8 cellular contexts compared by ENCODE assay signal in the genomic region with DNA sequence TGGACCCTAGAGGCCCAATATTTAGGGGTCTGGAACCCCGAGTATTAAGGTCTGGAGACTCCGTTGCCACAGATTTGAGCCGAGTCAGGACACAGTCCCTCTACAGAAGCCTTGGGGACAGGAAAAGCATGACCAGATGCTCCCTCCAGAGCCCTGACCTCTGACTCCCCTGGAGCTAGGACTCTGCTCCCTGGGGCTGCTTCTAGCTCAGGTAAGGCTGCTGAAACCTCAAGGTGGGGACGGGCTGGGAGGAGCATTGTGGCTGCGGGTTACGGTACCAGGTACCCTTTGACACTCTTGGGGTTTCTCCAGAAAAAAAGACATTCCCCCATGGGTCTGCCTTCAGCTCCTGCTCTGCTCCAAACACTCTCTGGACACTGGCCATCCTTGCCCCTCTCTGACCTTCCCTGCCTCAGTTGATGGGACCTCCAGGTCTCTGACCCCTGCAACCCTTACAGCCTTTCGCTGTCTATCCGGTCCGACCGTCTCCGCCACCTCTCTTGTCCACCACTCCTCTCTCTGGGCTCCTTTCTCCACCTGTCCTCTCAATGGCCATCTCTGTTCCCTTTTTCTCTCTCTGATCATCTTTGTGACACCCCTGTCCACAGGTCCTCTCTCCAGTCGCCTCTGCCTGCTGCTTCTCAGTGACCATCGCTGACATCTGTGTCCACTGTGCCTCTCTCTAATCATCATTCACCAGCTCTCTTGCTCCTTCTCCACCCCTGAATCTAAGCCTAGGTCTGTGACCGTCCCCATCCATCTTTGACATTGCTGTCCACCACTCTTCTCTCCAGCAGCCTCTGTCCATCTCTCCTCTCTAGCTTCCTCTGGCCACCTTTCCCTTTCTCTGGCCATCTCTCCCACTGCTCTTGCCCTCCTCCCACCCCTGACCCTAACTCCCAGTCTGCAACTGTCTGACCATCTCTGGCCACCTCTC. TPM values are rescaled to one million over a fixed set of nuclear protein-coding genes. Genes with fewer than 3 reads are reported as not detected.
A peak's percentile ranks its signal among the peaks of the same experiment; 100 is the strongest.
DNase-seq lines count a peak whose midpoint lies in the region; ATAC-seq, FAIRE-seq and TF ChIP-seq lines count a peak whose summit lies in the region.

No MANE protein-coding gene starts in this region.

- no peak overlapping the region for H2BK120ac ChIP-seq in mesendoderm (ENCODE audit: low read depth, low read length)

- intact Hi-C loops in activated naive CD4-positive, alpha-beta T cell treated with anti-CD3 and anti-CD28 coated beads for 36 hours (cut with micrococcal nuclease) = no loop called here
- intact Hi-C loops in K562 (cut with micrococcal nuclease) = loop anchor here (10.0 kb wide), 1 partner anchor 113 kb away; no protein-coding TSS in a partner anchor
- intact Hi-C loops in upper lobe of right lung (cut with DNase I) = loop anchor here (10.0 kb wide), 1 partner anchor 53 kb away; no protein-coding TSS in a partner anchor

- no peak for TF ChIP-seq RAD21 in K562 (CRISPR knock-in tag; conservative IDR thresholded peaks at IDR 0.05 in 1 of 2, IDR thresholded peaks at IDR 0.05 in 1 of 2)

- no peak overlapping the region for H4K8ac ChIP-seq in mesendoderm (ENCODE audit: low read depth, low read length)

- H3K27ac Mint-ChIP-seq in activated naive CD4-positive, alpha-beta T cell treated with anti-CD3 and anti-CD28 coated beads for 36 hours = no peak overlapping the region

- ATAC-seq in K562 = peak; percentile 64
- ATAC-seq in upper lobe of right lung = no peak
- no peak for ATAC-seq in HG02938 (IDR thresholded peaks at IDR 0.05; ENCODE audit: unreplicated experiment)

- no peak overlapping the region for H3K4ac ChIP-seq in mesendoderm (ENCODE audit: low read depth, low read length)

- no peak overlapping the region for H4K5ac ChIP-seq in mesendoderm (ENCODE audit: low read length)

- no peaks in the 10 kb centered on the region for H3K9me1 ChIP-seq in K562 (ENCODE audit: control insufficient read depth, insufficient read depth, low read length)

- H2AFZ ChIP-seq in K562 (ENCODE audit: low read depth, low read length) = no peak overlapping the region

- H3K56ac ChIP-seq in mesendoderm (ENCODE audit: low read length) = peak overlapping the region; percentile 73

- TF ChIP-seq EP300 in K562 (IDR thresholded peaks at IDR 0.05; ENCODE audit: low read length) = no peak

- FAIRE-seq in K562 (lab: Jason Lieb, UNC) = no peak

- TF ChIP-seq POLR2A in K562 (conservative IDR thresholded peaks at IDR 0.05) = no peak

- peaks cover 28 to 67% of the 10 kb centered on the region in 2 experiments for H3K27me3 ChIP-seq in K562 (ENCODE audit: control insufficient read depth in 2 of 2, insufficient read depth in 2 of 2, low read length in 2 of 2)
- no peaks in the 10 kb centered on the region for H3K27me3 ChIP-seq in mesendoderm (ENCODE audit: insufficient read depth, low read length, poor library complexity)
- no peaks in the 10 kb centered on the region for H3K27me3 ChIP-seq in upper lobe of right lung

- CTCF ChIA-PET in activated naive CD4-positive, alpha-beta T cell treated with anti-CD3 and anti-CD28 coated beads for 36 hours (lab: Charles Lee) = no interaction called here
- CTCF ChIA-PET in K562 (lab: Yijun Ruan, JAX; ENCODE audit: low intra/inter-chr PET ratio) = no interaction called here

- peaks cover 3% of the 10 kb centered on the region for H3K79me1 ChIP-seq in mesendoderm (ENCODE audit: low read length)

- H3K36me3 Mint-ChIP-seq in activated naive CD4-positive, alpha-beta T cell treated with anti-CD3 and anti-CD28 coated beads for 36 hours (ENCODE audit: low read depth) = peaks cover 4% of the 10 kb centered on the region

- H3K4me2 ChIP-seq in K562 (ENCODE audit: insufficient read depth, low read length) (no peak overlapping the region), mesendoderm (ENCODE audit: low read length) (peak overlapping the region; percentile 77)

- no peaks in the 10 kb centered on the region for H3K9me3 Mint-ChIP-seq in activated naive CD4-positive, alpha-beta T cell treated with anti-CD3 and anti-CD28 coated beads for 36 hours

- H3K4me1 ChIP-seq in K562 (replicated peaks in 1 of 2; ENCODE audit: control insufficient read depth in 2 of 2, insufficient read depth in 2 of 2, low read length in 2 of 2) = peaks cover 0 to 23% of the 10 kb centered on the region in 2 experiments; a peak in 3 of 5 replicates
- H3K4me1 ChIP-seq in mesendoderm (ENCODE audit: control insufficient read depth, low read depth, low read length) = peaks cover 10% of the 10 kb centered on the region
- peaks cover 17% of the 10 kb centered on the region for H3K4me1 ChIP-seq in upper lobe of right lung

- H4K20me1 ChIP-seq in K562 (replicated peaks; ENCODE audit: control insufficient read depth, insufficient read depth, low read length) = 0 out of 2 replicates have a peak, but pooled peaks cover 7% of the 10 kb centered on the region

- H3K27me3 Mint-ChIP-seq in activated naive CD4-positive, alpha-beta T cell treated with anti-CD3 and anti-CD28 coated beads for 36 hours (ENCODE audit: low read depth) = no peaks in the 10 kb centered on the region

- H3K9me3 ChIP-seq in K562 (replicated peaks; ENCODE audit: control insufficient read depth, insufficient read depth, low read depth, low read length) = no peaks in the 10 kb centered on the region
- no peaks in the 10 kb centered on the region for H3K9me3 ChIP-seq in upper lobe of right lung

- H3K4me1 Mint-ChIP-seq in activated naive CD4-positive, alpha-beta T cell treated with anti-CD3 and anti-CD28 coated beads for 36 hours (ENCODE audit: low read depth) = peaks cover 30% of the 10 kb centered on the region

- no peak overlapping the region for H3K18ac ChIP-seq in mesendoderm (ENCODE audit: low read length)

- H3K23ac ChIP-seq in mesendoderm (ENCODE audit: low read length) = no peak overlapping the region

- H2BK5ac ChIP-seq in mesendoderm (ENCODE audit: low read length) = no peak overlapping the region

- H3K4me3 Mint-ChIP-seq in activated naive CD4-positive, alpha-beta T cell treated with anti-CD3 and anti-CD28 coated beads for 36 hours = peak overlapping the region; percentile 53

- POLR2A ChIA-PET in K562 (lab: Yijun Ruan, JAX) = interaction anchor here (0.5 to 0.6 kb wide), 2 partner anchors 101 to 230 kb away, joined by 3 to 4 read pairs; no protein-coding TSS in a partner anchor

- H2AK5ac ChIP-seq in mesendoderm (ENCODE audit: low read length) = no peak overlapping the region

- BruUV-seq in K562 (replicated peaks; lab: Mats Ljungman, UMichigan) = no TSS peak

- DNase-seq in activated naive CD4-positive, alpha-beta T cell treated with anti-CD3 and anti-CD28 coated beads for 36 hours = no peak
- DNase-seq in activated naive CD4-positive, alpha-beta T cell treated with Interleukin-2 at 50 U/mL for 16 hours = no peak
- DNase-seq in K562 (ENCODE audit: extremely low read depth in 1 of 4, low spot score in 3 of 4) (no peak), mesendoderm (peak; percentile 20), upper lobe of right lung (no peak), AG08395 (ENCODE audit: low spot score) (no peak), SHP77 (lab: John Stamatoyannopoulos, UW) (no peak)

- no peak overlapping the region for H2BK15ac ChIP-seq in mesendoderm (replicated peaks; ENCODE audit: low read depth)

- in situ Hi-C loops in K562 (cut with MboI) = no loop called here

- TF ChIP-seq CTCF in K562 (IDR thresholded peaks at IDR 0.05 in 2 of 3, conservative IDR thresholded peaks at IDR 0.05 in 1 of 3; ENCODE audit: insufficient read depth in 2 of 3, low read depth in 1 of 3, low read length in 3 of 3) (no peak), upper lobe of right lung (IDR thresholded peaks at IDR 0.05) (no peak)

- no peaks in the 10 kb centered on the region for H3K79me2 ChIP-seq in K562 (ENCODE audit: control insufficient read depth, insufficient read depth, low read length)
- no peaks in the 10 kb centered on the region for H3K79me2 ChIP-seq in mesendoderm (ENCODE audit: control insufficient read depth, insufficient read depth, low read length)

- H3K9ac ChIP-seq in K562 (ENCODE audit: insufficient read depth in 1 of 2, low read depth in 2 of 2, low read length in 2 of 2) = no peak overlapping the region
- peak overlapping the region; percentile 87 for H3K9ac ChIP-seq in mesendoderm (ENCODE audit: low read length)

- H3K36me3 ChIP-seq in K562 (ENCODE audit: control insufficient read depth, insufficient read depth, low read length) (no peaks in the 10 kb centered on the region), mesendoderm (ENCODE audit: control insufficient read depth, insufficient read depth, low read length) (no peaks in the 10 kb centered on the region), upper lobe of right lung (peaks cover 8% of the 10 kb centered on the region)

- H3K27ac ChIP-seq in K562 (ENCODE audit: extremely low read depth, low read depth, low read length) = no peak overlapping the region
- H3K27ac ChIP-seq in mesendoderm (ENCODE audit: low read depth, low read length) = no peak overlapping the region
- no peak overlapping the region for H3K27ac ChIP-seq in upper lobe of right lung

- WGBS in K562 (ENCODE audit: insufficient coverage, low coverage, missing lambda C conversion rate) = 18% methylated on average over 13 of the region's 14 CpGs
- no CpG with 5 or more reads among the region's 14 CpGs for WGBS in mesendoderm (ENCODE audit: extremely low coverage, insufficient coverage, low lambda C conversion rate)

- no peak overlapping the region for H3K4me3 ChIP-seq in K562
- no peak overlapping the region for H3K4me3 ChIP-seq in mesendoderm (ENCODE audit: low read length)
- peak overlapping the region; percentile 59 for H3K4me3 ChIP-seq in upper lobe of right lung

RNA-seq across cellular contexts. Expression of a gene that starts 1.4 kb away (rescaled TPM):
- total RNA-seq in activated naive CD4-positive, alpha-beta T cell treated with anti-CD3 and anti-CD28 coated beads for 36 hours = 1 to 10 TPM; 4.0 TPM
- total RNA-seq in K562 (2011; cell fraction: chromatin; rRNA removed; ENCODE audit: low replicate concordance) = 0.32 TPM in 1 of 2 replicates, not detected in the other
- 0.26 and 0.50 TPM in 2 replicates for total RNA-seq in K562 (2011; cell fraction: nucleolus; rRNA removed)
- 0.15 and 0.23 TPM in 2 replicates for total RNA-seq in K562 (2011; cell fraction: nucleoplasm; rRNA removed)
- total RNA-seq in K562 (2014; rRNA removed) = 0.08 TPM in 1 of 2 replicates, not detected in the other
- not detected in 2 replicates for total RNA-seq in K562 (2014; rRNA removed; fragmentation: Illumina TruSeq; extraction: Trizol)
- total RNA-seq in K562 (2015; rRNA removed; fragmentation: Illumina TruSeq; extraction: Trizol) = not detected in 2 replicates
- 0.11 and 0.31 TPM in 2 replicates for total RNA-seq in K562 (2021)
- 0.16 TPM in 1 of 2 replicates, not detected in the other for polyA plus RNA-seq in K562 (2011; rRNA removed)
- 0.09 and 0.18 TPM in 2 replicates for polyA plus RNA-seq in K562 (2011; cell fraction: cytosol; rRNA removed)
- 0.17 and 0.20 TPM in 2 replicates for polyA plus RNA-seq in K562 (2011; cell fraction: nucleus; rRNA removed)
- 0.07 and 0.09 TPM in 2 replicates for polyA plus RNA-seq in K562 (2012)
- 0.03 and 0.19 TPM in 2 replicates for polyA plus RNA-seq in K562 (2014; fragmentation: Illumina TruSeq; extraction: Trizol)
- not detected for polyA plus RNA-seq in K562 (2014; fragmentation: Nextera tagmentation; extraction: Ambion mirVana)
- 0.12 and 0.35 TPM in 2 replicates for polyA plus RNA-seq in K562 (2014; rRNA removed)
- polyA minus RNA-seq in K562 (2011; rRNA and poly(A)+ RNA removed) = 0.04 and 0.06 TPM in 2 replicates
- polyA minus RNA-seq in K562 (2011; cell fraction: cytosol; rRNA and poly(A)+ RNA removed) = not detected in 2 replicates
- polyA minus RNA-seq in K562 (2011; cell fraction: nucleus; rRNA and poly(A)+ RNA removed) = 0.22 and 0.54 TPM in 2 replicates
- polyA plus RNA-seq in mesendoderm (2013, experiment 1 of 2) = 7.6 TPM
- polyA plus RNA-seq in mesendoderm (2013, experiment 2 of 2) = 8.2 TPM
- 10.5 TPM for total RNA-seq in upper lobe of right lung

RNA-seq across cellular contexts. Expression of a gene that starts 29.5 kb away (rescaled TPM):
- total RNA-seq in activated naive CD4-positive, alpha-beta T cell treated with anti-CD3 and anti-CD28 coated beads for 36 hours = not detected
- not detected in 2 replicates for total RNA-seq in K562 (2011; cell fraction: chromatin; rRNA removed; ENCODE audit: low replicate concordance)
- 0.83 TPM in 1 of 2 replicates, not detected in the other for total RNA-seq in K562 (2011; cell fraction: nucleolus; rRNA removed)
- total RNA-seq in K562 (2011; cell fraction: nucleoplasm; rRNA removed) = 1.2 TPM in 1 of 2 replicates, not detected in the other
- total RNA-seq in K562 (2014; rRNA removed) = 0.86 and 2.0 TPM in 2 replicates
- total RNA-seq in K562 (2014; rRNA removed; fragmentation: Illumina TruSeq; extraction: Trizol) = 1.1 and 1.2 TPM in 2 replicates
- 8.2 and 9.8 TPM in 2 replicates for total RNA-seq in K562 (2015; rRNA removed; fragmentation: Illumina TruSeq; extraction: Trizol)
- 2.7 and 2.9 TPM in 2 replicates for total RNA-seq in K562 (2021)
- 2.9 and 11.1 TPM in 2 replicates for polyA plus RNA-seq in K562 (2011; rRNA removed)
- 9.4 and 12.1 TPM in 2 replicates for polyA plus RNA-seq in K562 (2011; cell fraction: cytosol; rRNA removed)
- polyA plus RNA-seq in K562 (2011; cell fraction: nucleus; rRNA removed) = 1.6 and 7.6 TPM in 2 replicates
- polyA plus RNA-seq in K562 (2012) = 14.6 and 22.6 TPM in 2 replicates
- 2.2 and 2.4 TPM in 2 replicates for polyA plus RNA-seq in K562 (2014; fragmentation: Illumina TruSeq; extraction: Trizol)
- polyA plus RNA-seq in K562 (2014; fragmentation: Nextera tagmentation; extraction: Ambion mirVana) = 1 to 10 TPM in 1 of 2 experiments, under 1 TPM in 1; 0.72 to 1.6 TPM
- polyA plus RNA-seq in K562 (2014; rRNA removed) = 3.4 and 8.1 TPM in 2 replicates
- polyA minus RNA-seq in K562 (2011; rRNA and poly(A)+ RNA removed) = 0.87 and 2.1 TPM in 2 replicates
- polyA minus RNA-seq in K562 (2011; cell fraction: cytosol; rRNA and poly(A)+ RNA removed) = 6.5 TPM in 1 of 2 replicates, not detected in the other
- 1.6 TPM in 1 of 2 replicates, not detected in the other for polyA minus RNA-seq in K562 (2011; cell fraction: nucleus; rRNA and poly(A)+ RNA removed)
- polyA plus RNA-seq in mesendoderm (2013, experiment 1 of 2) = 0.34 TPM
- polyA plus RNA-seq in mesendoderm (2013, experiment 2 of 2) = 0.29 TPM
- total RNA-seq in upper lobe of right lung = 367 TPM

RNA-seq across cellular contexts. Expression of a gene that starts 35.3 kb away (rescaled TPM):
- total RNA-seq in activated naive CD4-positive, alpha-beta T cell treated with anti-CD3 and anti-CD28 coated beads for 36 hours = 10 to 100 TPM; 11.7 to 14.5 TPM
- total RNA-seq in K562 (2011; cell fraction: chromatin; rRNA removed; ENCODE audit: low replicate concordance) = 1.0 TPM in 1 of 2 replicates, not detected in the other
- total RNA-seq in K562 (2011; cell fraction: nucleolus; rRNA removed) = 1.7 and 2.2 TPM in 2 replicates
- total RNA-seq in K562 (2011; cell fraction: nucleoplasm; rRNA removed) = 0.81 and 2.4 TPM in 2 replicates
- total RNA-seq in K562 (2014; rRNA removed) (not detected in 2 replicates), K562 (2014; rRNA removed; fragmentation: Illumina TruSeq; extraction: Trizol) (0.29 TPM in 1 of 2 replicates, not detected in the other), K562 (2015; rRNA removed; fragmentation: Illumina TruSeq; extraction: Trizol) (0.65 and 0.94 TPM in 2 replicates), K562 (2021) (0.47 and 1.6 TPM in 2 replicates), upper lobe of right lung (44.0 TPM)
- polyA plus RNA-seq in K562 (2011; rRNA removed) (1.3 and 1.9 TPM in 2 replicates), K562 (2014; fragmentation: Illumina TruSeq; extraction: Trizol) (not detected in 2 replicates), K562 (2014; fragmentation: Nextera tagmentation; extraction: Ambion mirVana) (1 to 10 TPM in 1 of 2 experiments, under 1 TPM in 1; 0.95 to 1.0 TPM), K562 (2014; rRNA removed) (1.1 and 1.9 TPM in 2 replicates)
- polyA plus RNA-seq in K562 (2011; cell fraction: cytosol; rRNA removed) = 1.4 and 17.5 TPM in 2 replicates
- polyA plus RNA-seq in K562 (2011; cell fraction: nucleus; rRNA removed) = 0.86 and 1.3 TPM in 2 replicates
- 1.2 and 1.6 TPM in 2 replicates for polyA plus RNA-seq in K562 (2012)
- 1.7 TPM in 1 of 2 replicates, not detected in the other for polyA minus RNA-seq in K562 (2011; rRNA and poly(A)+ RNA removed)
- 1.8 TPM in 1 of 2 replicates, not detected in the other for polyA minus RNA-seq in K562 (2011; cell fraction: cytosol; rRNA and poly(A)+ RNA removed)
- polyA minus RNA-seq in K562 (2011; cell fraction: nucleus; rRNA and poly(A)+ RNA removed) = not detected in 2 replicates
- polyA plus RNA-seq in mesendoderm (2013, experiment 1 of 2) = 3.3 TPM
- polyA plus RNA-seq in mesendoderm (2013, experiment 2 of 2) = 3.4 TPM

RNA-seq across cellular contexts. Expression of a gene that starts 37.3 kb away (rescaled TPM):
- total RNA-seq in activated naive CD4-positive, alpha-beta T cell treated with anti-CD3 and anti-CD28 coated beads for 36 hours = 10 to 100 TPM; 56.2 to 56.4 TPM
- total RNA-seq in K562 (2011; cell fraction: chromatin; rRNA removed; ENCODE audit: low replicate concordance) = 15.7 and 63.9 TPM in 2 replicates
- 48.6 and 61.0 TPM in 2 replicates for total RNA-seq in K562 (2011; cell fraction: nucleolus; rRNA removed)
- 27.9 and 29.7 TPM in 2 replicates for total RNA-seq in K562 (2011; cell fraction: nucleoplasm; rRNA removed)
- total RNA-seq in K562 (2014; rRNA removed) (8.9 and 12.9 TPM in 2 replicates), K562 (2014; rRNA removed; fragmentation: Illumina TruSeq; extraction: Trizol) (1.7 and 2.9 TPM in 2 replicates), K562 (2015; rRNA removed; fragmentation: Illumina TruSeq; extraction: Trizol) (6.6 and 7.1 TPM in 2 replicates), K562 (2021) (9.3 and 10.0 TPM in 2 replicates), upper lobe of right lung (19.5 TPM)
- polyA plus RNA-seq in K562 (2011; rRNA removed) (3.3 and 6.8 TPM in 2 replicates), K562 (2014; fragmentation: Illumina TruSeq; extraction: Trizol) (3.6 and 4.1 TPM in 2 replicates), K562 (2014; fragmentation: Nextera tagmentation; extraction: Ambion mirVana) (under 1 TPM; 0.65 to 0.92 TPM), K562 (2014; rRNA removed) (6.3 and 8.9 TPM in 2 replicates)
- 5.3 and 6.4 TPM in 2 replicates for polyA plus RNA-seq in K562 (2011; cell fraction: cytosol; rRNA removed)
- polyA plus RNA-seq in K562 (2011; cell fraction: nucleus; rRNA removed) = 43.9 and 60.1 TPM in 2 replicates
- polyA plus RNA-seq in K562 (2012) = 2.7 and 5.6 TPM in 2 replicates
- polyA minus RNA-seq in K562 (2011; rRNA and poly(A)+ RNA removed) = 3.2 and 6.3 TPM in 2 replicates
- polyA minus RNA-seq in K562 (2011; cell fraction: cytosol; rRNA and poly(A)+ RNA removed) = 10.9 and 12.1 TPM in 2 replicates
- polyA minus RNA-seq in K562 (2011; cell fraction: nucleus; rRNA and poly(A)+ RNA removed) = 20.7 and 27.1 TPM in 2 replicates
- polyA plus RNA-seq in mesendoderm (2013, experiment 1 of 2) = 5.1 TPM
- polyA plus RNA-seq in mesendoderm (2013, experiment 2 of 2) = 5.1 TPM

RNA-seq across cellular contexts. Expression of a gene that starts 57.4 kb away (rescaled TPM):
- total RNA-seq in activated naive CD4-positive, alpha-beta T cell treated with anti-CD3 and anti-CD28 coated beads for 36 hours = 10 to 100 TPM; 13.1 to 13.8 TPM
- total RNA-seq in K562 (2011; cell fraction: chromatin; rRNA removed; ENCODE audit: low replicate concordance) = 6.0 and 23.0 TPM in 2 replicates
- total RNA-seq in K562 (2011; cell fraction: nucleolus; rRNA removed) = 33.8 and 36.0 TPM in 2 replicates
- total RNA-seq in K562 (2011; cell fraction: nucleoplasm; rRNA removed) = 21.1 and 21.8 TPM in 2 replicates
- 48.4 and 62.7 TPM in 2 replicates for total RNA-seq in K562 (2014; rRNA removed)
- 14.8 and 15.3 TPM in 2 replicates for total RNA-seq in K562 (2014; rRNA removed; fragmentation: Illumina TruSeq; extraction: Trizol)
- total RNA-seq in K562 (2015; rRNA removed; fragmentation: Illumina TruSeq; extraction: Trizol) = 23.5 and 24.7 TPM in 2 replicates
- total RNA-seq in K562 (2021) = 32.3 and 37.3 TPM in 2 replicates
- polyA plus RNA-seq in K562 (2011; rRNA removed) = 18.8 and 19.4 TPM in 2 replicates
- 34.5 and 61.0 TPM in 2 replicates for polyA plus RNA-seq in K562 (2011; cell fraction: cytosol; rRNA removed)
- polyA plus RNA-seq in K562 (2011; cell fraction: nucleus; rRNA removed) = 16.5 and 24.0 TPM in 2 replicates
- polyA plus RNA-seq in K562 (2012) = 23.1 and 26.8 TPM in 2 replicates
- 13.7 and 24.9 TPM in 2 replicates for polyA plus RNA-seq in K562 (2014; fragmentation: Illumina TruSeq; extraction: Trizol)
- polyA plus RNA-seq in K562 (2014; fragmentation: Nextera tagmentation; extraction: Ambion mirVana) = 1 to 10 TPM in 1 of 2 experiments, under 1 TPM in 1; 0.42 to 1.1 TPM
- 55.7 and 56.6 TPM in 2 replicates for polyA plus RNA-seq in K562 (2014; rRNA removed)
- polyA minus RNA-seq in K562 (2011; rRNA and poly(A)+ RNA removed) = 3.9 and 4.7 TPM in 2 replicates
- polyA minus RNA-seq in K562 (2011; cell fraction: cytosol; rRNA and poly(A)+ RNA removed) = 8.4 and 11.7 TPM in 2 replicates
- 9.4 and 13.3 TPM in 2 replicates for polyA minus RNA-seq in K562 (2011; cell fraction: nucleus; rRNA and poly(A)+ RNA removed)
- 13.9 TPM for polyA plus RNA-seq in mesendoderm (2013, experiment 1 of 2)
- 14.6 TPM for polyA plus RNA-seq in mesendoderm (2013, experiment 2 of 2)
- total RNA-seq in upper lobe of right lung = 14.2 TPM

Comparison
In these comparisons a context has a peak if more than half of its experiments do, and no peak if none do; other contexts are left out.
1. RNA of a gene that starts 29.5 kb away (total RNA-seq): 367 TPM in upper lobe of right lung (single experiment); 0.83 to 9.8 TPM in K562 and not detected in activated naive CD4-positive, alpha-beta T cell treated with anti-CD3 and anti-CD28 coated beads for 36 hours; every median in the first group is over 10 times any median in the second.